ENCODE assay signal across 8 cellular contexts in genomic region chr4:7194251-7195137, GRCh38. TPM values are rescaled to one million over a fixed set of nuclear protein-coding genes. Genes with fewer than 3 reads are reported as not detected.
DNase-seq lines count a peak whose midpoint lies in the region; ATAC-seq and TF ChIP-seq lines count a peak whose summit lies in the region.

No MANE protein-coding gene starts in this region.

- no peaks in the 10 kb centered on the region for H3K27me3 ChIP-seq in WERI-Rb-1 (ENCODE audit: insufficient read depth, low read depth, severe bottlenecking)

- peak overlapping the region; percentile 92 for H3K4me3 ChIP-seq in WERI-Rb-1 (ENCODE audit: low read depth, low read length)

- TF ChIP-seq CTCF in GM13977 (IDR thresholded peaks at IDR 0.05; ENCODE audit: extremely low read depth, insufficient read depth, missing control alignments): peak; percentile 37
- peak; percentile 95 for TF ChIP-seq CTCF in WERI-Rb-1 (IDR thresholded peaks at IDR 0.05; ENCODE audit: low read depth, low read length)

- ATAC-seq in left ventricle myocardium superior (peak; percentile 47), HG02973 (IDR thresholded peaks at IDR 0.05; ENCODE audit: unreplicated experiment) (no peak), GM18907 (IDR thresholded peaks at IDR 0.05; ENCODE audit: unreplicated experiment) (no peak)

- intact Hi-C loops in left ventricle myocardium superior (cut with micrococcal nuclease): loop anchor here (10.0 kb wide), 1 partner anchor 100 kb away; no protein-coding TSS in a partner anchor

- peak overlapping the region; percentile 92 for H3K27ac ChIP-seq in WERI-Rb-1

- in situ Hi-C loops in ACHN (cut with HindIII; ENCODE audit: low pct_ligation_motif_present, low pct_unique_long_range_greater_than_20kb, low sequenced_read_pairs): no loop called here
- in situ Hi-C loops in GM13977 (cut with MboI; ENCODE audit: low pct_unique_long_range_greater_than_20kb, low sequenced_read_pairs, unreplicated experiment): loop anchor here (10.0 kb wide), 1 partner anchor 140 kb away; no protein-coding TSS in a partner anchor

- peaks cover 29% of the 10 kb centered on the region for H3K36me3 ChIP-seq in WERI-Rb-1

- DNase-seq in ACHN (peak; percentile 30), GM13977 (ENCODE audit: low spot score) (no peak), WERI-Rb-1 (peak; percentile 95), left ventricle myocardium superior (peak; percentile 67), HPDE6-E6E7 (ENCODE audit: extremely low spot score) (no peak)
- peak; percentile 14 to 46 for DNase-seq in stimulated activated CD4-positive, alpha-beta T cell treated with anti-CD3 and anti-CD28 coated beads, Interleukin-4, amount 100 ng/mL, for 48 hours (ENCODE audit: low read depth in 2 of 2)

- no peaks in the 10 kb centered on the region for H3K9me3 ChIP-seq in WERI-Rb-1 (ENCODE audit: severe bottlenecking)

RNA-seq across cellular contexts. Expression of gene SORCS2, which starts 2.2 kb away (rescaled TPM):
- 1.5 TPM for total RNA-seq in left ventricle myocardium superior

Comparison
In these comparisons a context has a peak if more than half of its experiments do, and no peak if none do; other contexts are left out.
1. DNase-seq: peak in ACHN (single experiment), WERI-Rb-1 (single experiment), left ventricle myocardium superior (single experiment) and stimulated activated CD4-positive, alpha-beta T cell treated with anti-CD3 and anti-CD28 coated beads, Interleukin-4, amount 100 ng/mL, for 48 hours (2 of 2); none in GM13977 (single experiment) and HPDE6-E6E7 (single experiment).